Comparison of ENCODE assay signal across 16 cellular contexts in the genomic region with DNA sequence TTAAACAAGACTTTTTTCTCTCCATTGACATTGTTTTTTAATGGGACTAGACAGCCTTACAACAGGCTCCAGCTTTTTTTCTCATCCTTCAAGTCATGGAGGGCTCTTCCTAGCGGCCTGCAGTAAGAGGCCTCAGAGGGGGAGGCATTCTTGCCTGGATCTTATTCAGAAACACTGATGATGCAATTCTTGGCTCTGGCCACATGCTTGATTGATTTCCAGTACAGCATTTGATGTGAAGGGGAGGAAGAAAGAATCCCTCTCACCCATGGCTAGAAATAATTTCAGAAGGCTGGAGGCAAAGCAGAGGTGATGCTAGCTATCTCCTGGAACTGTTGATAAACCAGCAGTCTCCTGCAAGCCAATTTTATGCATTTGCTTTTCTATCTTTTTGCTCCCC.
A peak's percentile ranks its signal among the peaks of the same experiment; 100 is the strongest.
DNase-seq lines count a peak whose midpoint lies in the region; FAIRE-seq and TF ChIP-seq lines count a peak whose summit lies in the region.
"Had no signal": no experiment of that assay in that cellular context is flagged by ENCODE, and none has a peak within 500 bp of the region (broad histone marks: within the 10 kb centered on the region; RNA-seq: fewer than 3 reads in every experiment).

No MANE protein-coding gene starts in this region.

- H3K27ac Mint-ChIP-seq in brain = peak overlapping the region in 4 of 5 experiments; percentile 10 to 87 (median 56)
- H3K27ac Mint-ChIP-seq: H9 had no signal

- peak; percentile 16 for DNase-seq in DMS 273 (lab: John Stamatoyannopoulos, UW; ENCODE audit: unreplicated experiment)
- no peak for DNase-seq in DMS 273 treated with DMSO at 0.1 percent for 48 hours (lab: John Stamatoyannopoulos, UW)
- peak; percentile 39 for DNase-seq in kidney epithelial cell (ENCODE audit: low read depth)
- peak; percentile 31 for DNase-seq in stromal cell of bone marrow (ENCODE audit: low read depth)
- no peak for DNase-seq in C1 segment of cervical spinal cord (lab: John Stamatoyannopoulos, UW)
- DNase-seq in HTR-8/SVneo (ENCODE audit: insufficient read length, low spot score) = no peak
- no peak for DNase-seq in activated CD8-positive, alpha-beta memory T cell treated with anti-CD3 and anti-CD28 coated beads, Interleukin-2, amount 50 U/mL, for 48 hours
- DNase-seq: central memory CD4-positive, alpha-beta T cell; H9; Kasumi-1; stimulated activated CD4-positive, alpha-beta T cell treated with anti-CD3 and anti-CD28 coated beads, Interleukin-1b, Interleukin-23, amount 100 ng/mL, for 48 hours; stimulated activated CD8-positive, alpha-beta memory T cell treated with anti-CD3 and anti-CD28 coated beads, Interleukin-4, amount 100 ng/mL, for 48 hours; transverse colon had no signal

- H3K36me3 Mint-ChIP-seq in brain = no peaks in the 10 kb centered on the region

- H3K27me3 ChIP-seq in kidney epithelial cell (ENCODE audit: control insufficient read depth, insufficient read depth, low read length) = no peaks in the 10 kb centered on the region
- H3K27me3 ChIP-seq: transverse colon had no signal

- peaks cover 24% of the 10 kb centered on the region for H3K4me1 Mint-ChIP-seq in brain
- H3K4me1 Mint-ChIP-seq: H9 had no signal

- FAIRE-seq in HTR-8/SVneo (lab: Jason Lieb, UNC) = no peak

- H3K36me3 ChIP-seq in kidney epithelial cell (ENCODE audit: control insufficient read depth, insufficient read depth, low read length) = no peaks in the 10 kb centered on the region
- H3K36me3 ChIP-seq: transverse colon had no signal

- H3K27me3 Mint-ChIP-seq in brain = no peaks in the 10 kb centered on the region

- no peak overlapping the region for H3K4me3 Mint-ChIP-seq in brain
- H3K4me3 Mint-ChIP-seq: H9 had no signal

- peaks cover 0 to 18% (median 9%) of the 10 kb centered on the region in 5 experiments for H3K9me3 Mint-ChIP-seq in brain
- H3K9me3 Mint-ChIP-seq: H9 had no signal

- no peak overlapping the region for H3K4me3 ChIP-seq in kidney epithelial cell (ENCODE audit: low read depth, low read length)
- H3K4me3 ChIP-seq: PC-9, psoas muscle, transverse colon had no signal

- TF ChIP-seq CTCF in brain (conservative IDR thresholded peaks at IDR 0.05) (no peak), kidney epithelial cell (IDR thresholded peaks at IDR 0.05; ENCODE audit: insufficient read depth, low read length, poor library complexity, severe bottlenecking) (no peak)

Comparison
In these comparisons a context has a peak if more than half of its experiments do, and no peak if none do; other contexts are left out.
1. DNase-seq: peak in DMS 273 (single experiment), kidney epithelial cell (single experiment) and stromal cell of bone marrow (single experiment); none in DMS 273 treated with DMSO at 0.1 percent for 48 hours (single experiment), C1 segment of cervical spinal cord (0 of 14), HTR-8/SVneo (single experiment) and activated CD8-positive, alpha-beta memory T cell treated with anti-CD3 and anti-CD28 coated beads, Interleukin-2, amount 50 U/mL, for 48 hours (single experiment).